In the genomic region with DNA sequence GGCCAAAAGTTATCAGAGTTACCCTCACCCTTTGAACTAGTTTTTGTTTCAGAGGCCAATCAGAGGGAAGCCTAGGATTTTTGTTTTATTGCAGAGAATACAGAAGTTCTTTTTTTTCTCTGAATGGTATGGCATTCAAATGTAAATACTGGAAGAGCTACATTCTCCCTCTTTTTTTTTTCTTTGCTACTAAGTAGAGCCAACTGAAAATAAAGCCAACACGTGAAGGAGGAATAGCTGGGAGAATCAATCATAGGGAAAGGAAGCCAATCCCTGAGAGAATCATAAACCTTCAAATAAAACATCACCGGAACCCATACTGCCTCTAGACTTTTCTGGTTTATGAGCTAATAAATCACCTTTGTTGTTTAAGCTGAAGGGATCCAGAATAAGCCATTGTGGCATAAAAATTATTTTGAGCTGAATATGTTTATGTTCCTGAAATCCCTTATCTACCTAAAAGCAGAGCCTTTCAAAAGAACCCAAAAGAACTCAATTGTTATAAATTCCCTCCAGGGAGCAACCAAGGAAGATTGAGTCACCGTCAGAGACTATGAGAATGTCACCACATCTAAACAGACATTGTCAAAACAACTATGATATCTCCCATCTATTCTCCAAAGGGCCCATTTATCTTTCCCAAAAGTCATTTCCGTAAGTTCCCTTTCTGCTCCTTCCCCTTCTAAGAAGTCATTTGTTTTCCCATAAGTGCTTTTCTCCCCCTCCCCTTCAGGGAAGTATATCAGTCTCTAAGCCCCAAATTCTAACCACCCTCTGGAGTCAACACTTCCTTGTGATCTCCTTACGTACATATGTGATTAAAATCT, we compare ENCODE assay signal across 20 cellular contexts. TPM values are rescaled to one million over a fixed set of nuclear protein-coding genes. Genes with fewer than 3 reads are reported as not detected.
A peak's percentile ranks its signal among the peaks of the same experiment; 100 is the strongest.
DNase-seq lines count a peak whose midpoint lies in the region; ATAC-seq, FAIRE-seq and TF ChIP-seq lines count a peak whose summit lies in the region.
"Had no signal": no experiment of that assay in that cellular context is flagged by ENCODE, and none has a peak within 500 bp of the region (broad histone marks: within the 10 kb centered on the region; RNA-seq: fewer than 3 reads in every experiment).

No MANE protein-coding gene starts in this region.

- no peak for TF ChIP-seq POLR2A in A549 (IDR thresholded peaks at IDR 0.05; ENCODE audit: low read length)

- H3K4me1 ChIP-seq in A549 (peaks cover 5% of the 10 kb centered on the region; the same call in 2 of the 3 replicates), muscle layer of duodenum (ENCODE audit: control insufficient read depth in 1 of 2, insufficient read depth in 2 of 2, low read length in 2 of 2) (peaks cover 0 to under 1% of the 10 kb centered on the region in 2 donors), mucosa of descending colon (ENCODE audit: low read depth) (peaks cover 12% of the 10 kb centered on the region)
- H3K4me1 ChIP-seq: prostate gland had no signal

- TF ChIP-seq CTCF in A549 (IDR thresholded peaks at IDR 0.05) (no peak), mucosa of descending colon (IDR thresholded peaks at IDR 0.05) (no peak)

- no peak for TF ChIP-seq RAD21 in A549 (conservative IDR thresholded peaks at IDR 0.05 in 1 of 2, IDR thresholded peaks at IDR 0.05 in 1 of 2)

- H3K36me3 ChIP-seq in muscle layer of duodenum (ENCODE audit: control insufficient read depth in 1 of 2, insufficient read depth in 2 of 2, low read length in 2 of 2) (peaks cover 0 to 4% of the 10 kb centered on the region in 2 donors), mucosa of descending colon (ENCODE audit: low read depth) (no peaks in the 10 kb centered on the region)
- H3K36me3 ChIP-seq: prostate gland had no signal

- DNase-seq in A549 (ENCODE audit: low read depth in 1 of 2, low spot score in 1 of 2) (no peak), NCI-H460 (ENCODE audit: extremely low read depth, low read depth) (peak; percentile 35), dermis blood vessel endothelial cell (peak; percentile 46), NCI-H2081 (lab: John Stamatoyannopoulos, UW) (no peak), mucosa of descending colon (no peak)
- DNase-seq: activated CD4-positive, CD25-positive, alpha-beta regulatory T cell; activated naive CD8-positive, alpha-beta T cell treated with anti-CD3 and anti-CD28 coated beads, Interleukin-2, amount 10 ng/mL, durations not matched to agents 7 days and 5 days; CD4-positive, CD25-positive, alpha-beta regulatory T cell; KBM-7; natural killer cell; NCI-H1048; NCI-H2081 treated with DMSO at 0.1 percent for 48 hours; NCI-H524 had no signal

- ATAC-seq in A549 = no peak
- no peak for ATAC-seq in mucosa of descending colon
- no peak for ATAC-seq in GM18870 (IDR thresholded peaks at IDR 0.05; ENCODE audit: unreplicated experiment)
- no peak for ATAC-seq in HG03108 (IDR thresholded peaks at IDR 0.05; ENCODE audit: unreplicated experiment)
- ATAC-seq: GM23338, natural killer cell had no signal

- CTCF ChIA-PET in A549 (lab: Yijun Ruan, JAX) = interaction anchor here (1.5 kb wide), 1 partner anchor 64 kb away, joined by 4 read pairs; no protein-coding TSS in a partner anchor

- H3K27ac ChIP-seq in A549 = no peak overlapping the region
- H3K27ac ChIP-seq in muscle layer of duodenum (ENCODE audit: low read length) = peak overlapping the region; percentile 32
- H3K27ac ChIP-seq: epithelial cell of prostate, prostate gland had no signal

- peaks cover 12% of the 10 kb centered on the region; the same call in 2 of the 3 replicates for H3K9me3 ChIP-seq in A549
- H3K9me3 ChIP-seq in muscle layer of duodenum (ENCODE audit: control insufficient read depth in 1 of 2, low read length in 2 of 2) = no peaks in the 10 kb centered on the region
- no peaks in the 10 kb centered on the region for H3K9me3 ChIP-seq in mucosa of descending colon
- H3K9me3 ChIP-seq: prostate gland had no signal

- no peak overlapping the region for H3K4me3 ChIP-seq in A549
- no peak overlapping the region for H3K4me3 ChIP-seq in muscle layer of duodenum (ENCODE audit: low read depth in 1 of 2, low read length in 2 of 2)
- H3K4me3 ChIP-seq in mucosa of descending colon = no peak overlapping the region
- H3K4me3 ChIP-seq: GM23338, lung, prostate gland had no signal

- FAIRE-seq in A549 (lab: Jason Lieb, UNC) = no peak

- 76% methylated on average over 5 of the region's 5 CpGs for WGBS in A549 (ENCODE audit: missing lambda C conversion rate)

- intact Hi-C loops in mucosa of descending colon (cut with DNase I, micrococcal nuclease) = loop anchor here in 1 of 2 donors (10.0 kb wide), 1 partner anchor 468 kb away; no protein-coding TSS in a partner anchor

- no peak for TF ChIP-seq EP300 in A549 (IDR thresholded peaks at IDR 0.05)

- H3K27me3 ChIP-seq in muscle layer of duodenum (ENCODE audit: low read depth, low read length) = no peaks in the 10 kb centered on the region

- peak overlapping the region; percentile 15; the same call in 1 of the 3 replicates for H3K4me2 ChIP-seq in A549
- H3K4me2 ChIP-seq: GM23338 had no signal

- POLR2A ChIA-PET in A549 (lab: Yijun Ruan, JAX) = no interaction called here

TF ChIP-seq in A549, 52 proteins besides CTCF, POLR2A, EP300 and RAD21:
- TF ChIP-seq USF2 (IDR thresholded peaks at IDR 0.05) (no peak), NFE2L2 (conservative IDR thresholded peaks at IDR 0.05; ENCODE audit: low read length) (no peak), RARB (CRISPR knock-in tag; IDR thresholded peaks at IDR 0.05) (no peak), ATOH8 (CRISPR knock-in tag; IDR thresholded peaks at IDR 0.05; ENCODE audit: low read depth) (no peak), BHLHE40 (IDR thresholded peaks at IDR 0.05; ENCODE audit: low read depth, low read length) (no peak), FOSB (CRISPR knock-in tag; IDR thresholded peaks at IDR 0.05) (no peak), RFX5 (IDR thresholded peaks at IDR 0.05) (no peak), CBX8 (IDR thresholded peaks at IDR 0.05) (no peak), ZNF302 (CRISPR knock-in tag; IDR thresholded peaks at IDR 0.05) (no peak), CBX2 (IDR thresholded peaks at IDR 0.05; ENCODE audit: borderline replicate concordance, low read depth) (no peak), NPAS2 (CRISPR knock-in tag; IDR thresholded peaks at IDR 0.05; ENCODE audit: borderline replicate concordance) (no peak), HOXA7 (CRISPR knock-in tag; IDR thresholded peaks at IDR 0.05) (no peak)
- TF ChIP-seq, protein P1, sequence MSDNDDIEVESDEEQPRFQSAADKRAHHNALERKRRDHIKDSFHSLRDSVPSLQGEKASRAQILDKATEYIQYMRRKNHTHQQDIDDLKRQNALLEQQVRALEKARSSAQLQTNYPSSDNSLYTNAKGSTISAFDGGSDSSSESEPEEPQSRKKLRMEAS (IDR thresholded peaks at IDR 0.05) = no peak

RNA-seq across cellular contexts. Expression of gene ZNF280D, which starts 3.8 kb away (rescaled TPM):
- polyA plus RNA-seq in A549 (2011; rRNA removed) = 18.0 and 21.8 TPM in 2 replicates
- polyA plus RNA-seq in A549 (2012; cell fraction: cytosol; rRNA removed) = 4.8 TPM in 2 replicates
- polyA plus RNA-seq in A549 (2012; cell fraction: nucleus; rRNA removed) = 3.9 and 5.8 TPM in 2 replicates
- polyA plus RNA-seq in A549 (2017; fragmentation: RNase III; extraction: RNeasy Plus Mini Kit Qiagen cat#74134 plus additional on column Dnase treatment) = 12.8 to 13.4 TPM (median 13.3 TPM) in 3 replicates
- 11.0 and 12.4 TPM in 2 replicates for polyA minus RNA-seq in A549 (2011; rRNA and poly(A)+ RNA removed)
- total RNA-seq in NCI-H460 (2014; rRNA removed; shearing (Covaris generic)) = 18.3 and 25.6 TPM in 2 replicates
- 21.3 and 38.9 TPM in 2 replicates for polyA plus RNA-seq in NCI-H460 (2014; cell fraction: nucleus; rRNA removed)
- total RNA-seq in dermis blood vessel endothelial cell = 25.7 and 37.9 TPM in 2 replicates
- 10 to 100 TPM; 29.6 to 51.0 (median 39.8) TPM for total RNA-seq in mucosa of descending colon

Comparison
In these comparisons a context has a peak if more than half of its experiments do, and no peak if none do; other contexts are left out.
1. DNase-seq: peak in NCI-H460 (single experiment) and dermis blood vessel endothelial cell (single experiment); none in A549 (0 of 2), NCI-H2081 (0 of 2) and mucosa of descending colon (0 of 3).